ENCODE assay signal across 26 cellular contexts in genomic region chr1:101440484-101440883, GRCh38.
"Had no signal": no experiment of that assay in that cellular context is flagged by ENCODE, and none has a peak within 500 bp of the region (broad histone marks: within the 10 kb centered on the region; RNA-seq: fewer than 3 reads in every experiment).

No MANE protein-coding gene starts in this region.

- H3K27me3 ChIP-seq: sigmoid colon, testis, tibial artery, upper lobe of right lung, uterus had no signal

- H3K36me3 Mint-ChIP-seq: immature natural killer cell; mesothelial cell of epicardium; naive B cell; natural killer cell treated with Interleukin-12 subunit alpha and Interleukin-12 subunit beta and Interleukin-15 and Interleukin-18, amount 100 ng/mL, for 72 hours; stimulated activated effector memory CD8-positive, alpha-beta T cell treated with anti-CD3 and anti-CD28 coated beads, Interleukin-12 subunit alpha, Interleukin-12 subunit beta, amount 100 ng/mL, for 72 hours had no signal

- H3K4me1 ChIP-seq: psoas muscle, sigmoid colon, testis, tibial artery, upper lobe of right lung, uterus had no signal

- H3K9me3 Mint-ChIP-seq: immature natural killer cell; mesothelial cell of epicardium; natural killer cell treated with Interleukin-12 subunit alpha and Interleukin-12 subunit beta and Interleukin-15 and Interleukin-18, amount 100 ng/mL, for 72 hours; stimulated activated effector memory CD8-positive, alpha-beta T cell treated with anti-CD3 and anti-CD28 coated beads, Interleukin-12 subunit alpha, Interleukin-12 subunit beta, amount 100 ng/mL, for 72 hours had no signal

- ATAC-seq: left lobe of liver; mucosa of descending colon; natural killer cell treated with Interleukin-12 subunit alpha and Interleukin-12 subunit beta and Interleukin-15 and Interleukin-18, amount 100 ng/mL, for 72 hours; psoas muscle; right cardiac atrium; stimulated activated effector memory CD8-positive, alpha-beta T cell treated with anti-CD3 and anti-CD28 coated beads, Interleukin-12 subunit alpha, Interleukin-12 subunit beta, amount 100 ng/mL, for 72 hours; stimulated activated naive CD8-positive, alpha-beta T cell treated with anti-CD3 and anti-CD28 coated beads, Interleukin-15, Interleukin-2, amounts not matched to agents 100 U/mL and 50 U/mL, for 24 hours; upper lobe of right lung had no signal

- H3K36me3 ChIP-seq: sigmoid colon, tibial artery, upper lobe of right lung, uterus had no signal

- H3K27ac Mint-ChIP-seq: immature natural killer cell; mesothelial cell of epicardium; natural killer cell treated with Interleukin-12 subunit alpha and Interleukin-12 subunit beta and Interleukin-15 and Interleukin-18, amount 100 ng/mL, for 72 hours; stimulated activated effector memory CD8-positive, alpha-beta T cell treated with anti-CD3 and anti-CD28 coated beads, Interleukin-12 subunit alpha, Interleukin-12 subunit beta, amount 100 ng/mL, for 72 hours had no signal

- DNase-seq: dermis blood vessel endothelial cell; effector memory CD4-positive, alpha-beta T cell; erythroblast; hypothalamus; immature natural killer cell; mesenchymal stem cell; mucosa of descending colon; naive B cell; nucleus accumbens; psoas muscle; right cardiac atrium; sigmoid colon; stimulated activated CD4-positive, alpha-beta T cell treated with anti-CD3 and anti-CD28 coated beads, Interleukin-2, amount 100 ng/mL, for 24 hours; stimulated activated CD4-positive, alpha-beta T cell treated with anti-CD3 and anti-CD28 coated beads, Interleukin-4, amount 100 ng/mL, for 24 hours; stimulated activated naive CD8-positive, alpha-beta T cell treated with anti-CD3 and anti-CD28 coated beads, Interleukin-15, Interleukin-2, amounts not matched to agents 100 U/mL and 50 U/mL, for 24 hours; substantia nigra; testis; tibial artery; upper lobe of right lung; uterus had no signal

- H3K9me3 ChIP-seq: mucosa of descending colon, psoas muscle, sigmoid colon, testis, tibial artery, upper lobe of right lung, uterus had no signal

- H3K4me3 Mint-ChIP-seq: immature natural killer cell; mesothelial cell of epicardium; natural killer cell treated with Interleukin-12 subunit alpha and Interleukin-12 subunit beta and Interleukin-15 and Interleukin-18, amount 100 ng/mL, for 72 hours; stimulated activated effector memory CD8-positive, alpha-beta T cell treated with anti-CD3 and anti-CD28 coated beads, Interleukin-12 subunit alpha, Interleukin-12 subunit beta, amount 100 ng/mL, for 72 hours had no signal

- H3K27ac ChIP-seq: coronary artery, psoas muscle, sigmoid colon, testis, tibial artery, upper lobe of right lung, uterus had no signal

- H3K27me3 Mint-ChIP-seq: naive B cell had no signal

- H3K4me3 ChIP-seq: coronary artery, lung, mucosa of descending colon, psoas muscle, sigmoid colon, testis, tibial artery, upper lobe of right lung, uterus had no signal

- H3K4me1 Mint-ChIP-seq: stimulated activated effector memory CD8-positive, alpha-beta T cell treated with anti-CD3 and anti-CD28 coated beads, Interleukin-12 subunit alpha, Interleukin-12 subunit beta, amount 100 ng/mL, for 72 hours had no signal
